In genomic region chr9:35919212-35920003, GRCh38 we compare ENCODE assay signal across 2 cellular contexts.
TF ChIP-seq lines count a peak whose summit lies in the region.

No MANE protein-coding gene starts in this region.

TF ChIP-seq in HCT116, 20 proteins besides CTCF, POLR2A, EP300 and RAD21:
- no peak for TF ChIP-seq TCF7L2 (IDR thresholded peaks at IDR 0.05; ENCODE audit: borderline replicate concordance, extremely low read depth, insufficient read depth, insufficient read length)
- TF ChIP-seq EZH2phosphoT487 (IDR thresholded peaks at IDR 0.05; ENCODE audit: borderline replicate concordance) = no peak
- TF ChIP-seq, protein P1, sequence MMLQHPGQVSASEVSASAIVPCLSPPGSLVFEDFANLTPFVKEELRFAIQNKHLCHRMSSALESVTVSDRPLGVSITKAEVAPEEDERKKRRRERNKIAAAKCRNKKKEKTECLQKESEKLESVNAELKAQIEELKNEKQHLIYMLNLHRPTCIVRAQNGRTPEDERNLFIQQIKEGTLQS (IDR thresholded peaks at IDR 0.05) = no peak
- no peak for TF ChIP-seq ELF1 (IDR thresholded peaks at IDR 0.05; ENCODE audit: borderline replicate concordance, low read depth)
- no peak for TF ChIP-seq ZFX (IDR thresholded peaks at IDR 0.05)
- TF ChIP-seq, protein P2, sequence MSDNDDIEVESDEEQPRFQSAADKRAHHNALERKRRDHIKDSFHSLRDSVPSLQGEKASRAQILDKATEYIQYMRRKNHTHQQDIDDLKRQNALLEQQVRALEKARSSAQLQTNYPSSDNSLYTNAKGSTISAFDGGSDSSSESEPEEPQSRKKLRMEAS (IDR thresholded peaks at IDR 0.05) = no peak
- no peak for TF ChIP-seq CEBPB (IDR thresholded peaks at IDR 0.05; ENCODE audit: low read depth)
- TF ChIP-seq SP1 (IDR thresholded peaks at IDR 0.05; ENCODE audit: low read depth) = no peak
- no peak for TF ChIP-seq YY1 (IDR thresholded peaks at IDR 0.05; ENCODE audit: extremely low read depth, insufficient replicate concordance, low read depth, low read length)
- TF ChIP-seq, protein P3, sequence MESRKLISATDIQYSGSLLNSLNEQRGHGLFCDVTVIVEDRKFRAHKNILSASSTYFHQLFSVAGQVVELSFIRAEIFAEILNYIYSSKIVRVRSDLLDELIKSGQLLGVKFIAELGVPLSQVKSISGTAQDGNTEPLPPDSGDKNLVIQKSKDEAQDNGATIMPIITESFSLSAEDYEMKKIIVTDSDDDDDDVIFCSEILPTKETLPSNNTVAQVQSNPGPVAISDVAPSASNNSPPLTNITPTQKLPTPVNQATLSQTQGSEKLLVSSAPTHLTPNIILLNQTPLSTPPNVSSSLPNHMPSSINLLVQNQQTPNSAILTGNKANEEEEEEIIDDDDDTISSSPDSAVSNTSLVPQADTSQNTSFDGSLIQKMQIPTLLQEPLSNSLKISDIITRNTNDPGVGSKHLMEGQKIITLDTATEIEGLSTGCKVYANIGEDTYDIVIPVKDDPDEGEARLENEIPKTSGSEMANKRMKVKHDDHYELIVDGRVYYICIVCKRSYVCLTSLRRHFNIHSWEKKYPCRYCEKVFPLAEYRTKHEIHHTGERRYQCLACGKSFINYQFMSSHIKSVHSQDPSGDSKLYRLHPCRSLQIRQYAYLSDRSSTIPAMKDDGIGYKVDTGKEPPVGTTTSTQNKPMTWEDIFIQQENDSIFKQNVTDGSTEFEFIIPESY (IDR thresholded peaks at IDR 0.05; ENCODE audit: extremely low read depth, insufficient replicate concordance, low read length) = no peak
- TF ChIP-seq EZH2 (IDR thresholded peaks at IDR 0.05) = no peak
- TF ChIP-seq JUND (IDR thresholded peaks at IDR 0.05) = no peak
- TF ChIP-seq POLR2AphosphoS5 (IDR thresholded peaks at IDR 0.05; ENCODE audit: low read depth, low read length) = no peak
- no peak for TF ChIP-seq SRF (IDR thresholded peaks at IDR 0.05; ENCODE audit: low read depth)
- no peak for TF ChIP-seq ZNF274 (IDR thresholded peaks at IDR 0.05; ENCODE audit: low read depth, low read length)
- TF ChIP-seq EGR1 (IDR thresholded peaks at IDR 0.05; ENCODE audit: low read depth) = no peak
- TF ChIP-seq SIN3A (IDR thresholded peaks at IDR 0.05; ENCODE audit: low read depth) = no peak
- TF ChIP-seq REST (IDR thresholded peaks at IDR 0.05; ENCODE audit: low read depth) = no peak

TF ChIP-seq in K562, 482 proteins besides CTCF, POLR2A, EP300 and RAD21:
- TF ChIP-seq ZBTB11 (CRISPR knock-in tag; IDR thresholded peaks at IDR 0.05) = 0 out of 6 replicates have a peak, but pooled peaks of 1 of the 3 experiments have one; percentile 25
- TF ChIP-seq, protein P1 (IDR thresholded peaks at IDR 0.05) = 0 out of 2 replicates have a peak, but pooled peaks have one; percentile 1
- TF ChIP-seq, protein P1 (CRISPR knock-in tag; conservative IDR thresholded peaks at IDR 0.05) = no peak
- no peak for TF ChIP-seq KAT8 (IDR thresholded peaks at IDR 0.05; ENCODE audit: low read depth)
